14 cellular contexts compared by ENCODE assay signal in genomic region chr11:46275964-46276641, GRCh38. TPM values are rescaled to one million over a fixed set of nuclear protein-coding genes. Genes with fewer than 3 reads are reported as not detected.
A peak's percentile ranks its signal among the peaks of the same experiment; 100 is the strongest.
DNase-seq lines count a peak whose midpoint lies in the region; ATAC-seq and TF ChIP-seq lines count a peak whose summit lies in the region.
"Had no signal": no experiment of that assay in that cellular context is flagged by ENCODE, and none has a peak within 500 bp of the region (broad histone marks: within the 10 kb centered on the region; RNA-seq: fewer than 3 reads in every experiment).

No MANE protein-coding gene starts in this region.

- no peak for ATAC-seq in HG02571 (IDR thresholded peaks at IDR 0.05; ENCODE audit: unreplicated experiment)
- no peak for ATAC-seq in Right ventricle myocardium inferior
- ATAC-seq: activated naive CD4-positive, alpha-beta T cell treated with anti-CD3 and anti-CD28 coated beads, Interleukin-2, amount 50 U/mL, for 72 hours; natural killer cell had no signal

- H3K27me3 ChIP-seq in H7 (ENCODE audit: control insufficient read depth, insufficient read depth, low read length): peaks cover 2% of the 10 kb centered on the region; the same call in 1 of the 2 replicates
- H3K27me3 ChIP-seq in osteoblast (ENCODE audit: insufficient read depth, low read length): no peaks in the 10 kb centered on the region

- no peak overlapping the region for H3K4me2 ChIP-seq in osteoblast (ENCODE audit: insufficient read depth, low read length)

- no peak for TF ChIP-seq CTCF in osteoblast (IDR thresholded peaks at IDR 0.05; ENCODE audit: extremely low read depth, low read depth, low read length)

- H3K9me3 ChIP-seq in osteoblast (ENCODE audit: low read depth, low read length): no peaks in the 10 kb centered on the region
- H3K9me3 ChIP-seq: suprapubic skin had no signal

- H3K36me3 ChIP-seq in H7 (replicated peaks; ENCODE audit: control insufficient read depth, insufficient read depth, low read length) (no peaks in the 10 kb centered on the region), osteoblast (ENCODE audit: insufficient read depth, low read length) (no peaks in the 10 kb centered on the region)
- H3K36me3 ChIP-seq: suprapubic skin had no signal

- H3K27ac ChIP-seq in epithelial cell of prostate (peak overlapping the region; percentile 11), osteoblast (ENCODE audit: low read depth, low read length) (no peak overlapping the region)
- H3K27ac ChIP-seq: RWPE1, suprapubic skin had no signal

- H4K20me1 ChIP-seq in osteoblast (ENCODE audit: insufficient read depth, low read length): peaks cover 13% of the 10 kb centered on the region

- intact Hi-C loops in Right ventricle myocardium inferior (cut with DNase I): no loop called here

- H3K4me3 ChIP-seq in H7 (ENCODE audit: insufficient read depth, low read depth, low read length): no peak overlapping the region
- H3K4me3 ChIP-seq in osteoblast (ENCODE audit: insufficient read depth, low read length): no peak overlapping the region
- H3K4me3 ChIP-seq: suprapubic skin had no signal

- peaks cover 53% of the 10 kb centered on the region for H3K4me1 ChIP-seq in osteoblast (ENCODE audit: insufficient read depth, low read length)

- peaks cover 34% of the 10 kb centered on the region for H3K79me2 ChIP-seq in osteoblast (ENCODE audit: insufficient read depth, low read length)

- no peak overlapping the region for H2AFZ ChIP-seq in osteoblast (ENCODE audit: low read length)

- DNase-seq in H7: peak; percentile 20
- DNase-seq in NCI-H524 (lab: John Stamatoyannopoulos, UW): peak; percentile 49 to 53
- no peak for DNase-seq in epithelial cell of prostate (ENCODE audit: low read depth, low spot score)
- peak; percentile 49 for DNase-seq in osteoblast (ENCODE audit: insufficient read length, low spot score, missing footprints)
- no peak for DNase-seq in Right ventricle myocardium inferior (ENCODE audit: missing footprints)
- DNase-seq in UCSD-AML1 (lab: John Stamatoyannopoulos, UW; ENCODE audit: unreplicated experiment): no peak
- DNase-seq in NCI-H2227 treated with DMSO at 0.1 percent for 48 hours (lab: John Stamatoyannopoulos, UW): no peak
- DNase-seq: GDM1, natural killer cell, NCI-H187 treated with DMSO at 0.1 percent for 48 hours had no signal

RNA-seq across cellular contexts. Expression of gene CREB3L1, which starts 1.4 kb away (rescaled TPM):
- 1.6 and 5.0 TPM in 2 replicates for total RNA-seq in H7 (2014; rRNA removed; shearing (Covaris generic))
- total RNA-seq in osteoblast: 30.1 and 33.3 TPM in 2 replicates
- total RNA-seq in Right ventricle myocardium inferior: 64.1 TPM
- total RNA-seq: natural killer cell had no signal

Comparison
In these comparisons a context has a peak if more than half of its experiments do, and no peak if none do; other contexts are left out.
1. DNase-seq: peak in H7 (single experiment), NCI-H524 (2 of 2) and osteoblast (single experiment); none in epithelial cell of prostate (single experiment), Right ventricle myocardium inferior (single experiment), UCSD-AML1 (single experiment) and NCI-H2227 treated with DMSO at 0.1 percent for 48 hours (single experiment).